In the genomic region with DNA sequence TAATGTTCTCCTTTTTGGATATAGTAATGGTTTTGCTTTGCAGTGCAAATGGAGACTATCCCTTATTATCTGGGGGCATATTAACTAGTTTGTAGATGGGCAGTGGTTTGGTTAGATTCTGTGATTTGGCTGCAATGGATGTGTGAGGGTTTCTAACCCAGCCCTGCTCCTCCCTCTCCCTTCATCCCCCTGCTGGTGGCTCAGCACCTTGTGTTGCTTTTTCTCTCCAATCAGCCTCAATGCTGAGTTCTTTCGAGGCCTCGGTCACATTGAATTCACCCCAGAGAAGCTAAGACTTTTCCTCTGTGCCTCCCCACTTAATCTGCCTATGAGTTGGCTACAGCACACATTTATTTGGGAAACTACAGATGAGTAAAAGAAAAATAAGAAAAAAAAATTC, we compare ENCODE assay signal across 13 cellular contexts.
DNase-seq lines count a peak whose midpoint lies in the region; ATAC-seq and TF ChIP-seq lines count a peak whose summit lies in the region.
"Had no signal": no experiment of that assay in that cellular context is flagged by ENCODE, and none has a peak within 500 bp of the region (broad histone marks: within the 10 kb centered on the region; RNA-seq: fewer than 3 reads in every experiment).

No MANE protein-coding gene starts in this region.

- no peak overlapping the region for H3K4me3 Mint-ChIP-seq in mesothelial cell of epicardium

- no peaks in the 10 kb centered on the region for H3K4me1 Mint-ChIP-seq in mesothelial cell of epicardium

- no peaks in the 10 kb centered on the region for H3K27me3 ChIP-seq in H7 (ENCODE audit: control insufficient read depth, insufficient read depth, low read length)
- H3K27me3 ChIP-seq: ovary, suprapubic skin had no signal

- H3K9me3 Mint-ChIP-seq in mesothelial cell of epicardium: no peaks in the 10 kb centered on the region

- H3K4me3 ChIP-seq in H7 (ENCODE audit: insufficient read depth, low read depth, low read length): no peak overlapping the region
- no peak overlapping the region for H3K4me3 ChIP-seq in NB4 (ENCODE audit: low read depth, low read length)
- no peak overlapping the region for H3K4me3 ChIP-seq in choroid plexus epithelial cell (ENCODE audit: low read depth, low read length)
- H3K4me3 ChIP-seq: ovary, suprapubic skin had no signal

- DNase-seq in H7 (peak; percentile 8), NB4 (ENCODE audit: low read depth) (peak; percentile 0), choroid plexus epithelial cell (ENCODE audit: low read depth) (peak; percentile 38), mesothelial cell of epicardium (ENCODE audit: low spot score in 2 of 2, unreplicated experiment in 2 of 2) (no peak), NCI-H146 (lab: John Stamatoyannopoulos, UW) (no peak), left lobe of liver (ENCODE audit: low spot score) (no peak)
- DNase-seq: NCI-H1436 treated with DMSO at 0.1 percent for 48 hours; NCI-H524; ovary; stimulated activated CD4-positive, alpha-beta T cell treated with anti-CD3 and anti-CD28 coated beads, Interleukin-12 subunit alpha, Interleukin-12 subunit beta, amount 100 ng/mL, for 4 hours had no signal

- H3K27me3 Mint-ChIP-seq in mesothelial cell of epicardium (ENCODE audit: low read depth): peaks cover 5% of the 10 kb centered on the region

- no peak overlapping the region for H3K27ac Mint-ChIP-seq in mesothelial cell of epicardium
- H3K27ac Mint-ChIP-seq: activated naive CD4-positive, alpha-beta T cell treated with anti-CD3 and anti-CD28 coated beads, Interleukin-2, amount 50 U/mL, for 72 hours had no signal

- no peaks in the 10 kb centered on the region for H3K36me3 Mint-ChIP-seq in mesothelial cell of epicardium
- H3K36me3 Mint-ChIP-seq: activated naive CD4-positive, alpha-beta T cell treated with anti-CD3 and anti-CD28 coated beads, Interleukin-2, amount 50 U/mL, for 72 hours had no signal

- TF ChIP-seq CTCF in NB4 (IDR thresholded peaks at IDR 0.05; ENCODE audit: low read depth, low read length) (no peak), choroid plexus epithelial cell (conservative IDR thresholded peaks at IDR 0.05; ENCODE audit: low read depth, low read length) (peak; percentile 67), mesothelial cell of epicardium (IDR thresholded peaks at IDR 0.05; ENCODE audit: unreplicated experiment) (peak; percentile 30)

- TF ChIP-seq POLR2A in NB4 (IDR thresholded peaks at IDR 0.05; ENCODE audit: extremely low read depth, insufficient read length): no peak

- ATAC-seq in HG02870 (IDR thresholded peaks at IDR 0.05; ENCODE audit: unreplicated experiment): no peak
- ATAC-seq in left lobe of liver: no peak
- ATAC-seq: activated naive CD4-positive, alpha-beta T cell treated with anti-CD3 and anti-CD28 coated beads, Interleukin-2, amount 50 U/mL, for 72 hours had no signal

- no peaks in the 10 kb centered on the region for H3K36me3 ChIP-seq in H7 (replicated peaks; ENCODE audit: control insufficient read depth, insufficient read depth, low read length)
- H3K36me3 ChIP-seq: ovary, suprapubic skin had no signal

Comparison
In these comparisons a context has a peak if more than half of its experiments do, and no peak if none do; other contexts are left out.
1. DNase-seq: peak in H7 (single experiment), NB4 (single experiment) and choroid plexus epithelial cell (single experiment); none in mesothelial cell of epicardium (0 of 2), NCI-H146 (single experiment) and left lobe of liver (single experiment).